ENCODE assay signal across 24 cellular contexts in genomic region chr1:170886460-170886859, GRCh38. TPM values are rescaled to one million over a fixed set of nuclear protein-coding genes. Genes with fewer than 3 reads are reported as not detected.
DNase-seq lines count a peak whose midpoint lies in the region; ATAC-seq, FAIRE-seq and TF ChIP-seq lines count a peak whose summit lies in the region.
"Had no signal": no experiment of that assay in that cellular context is flagged by ENCODE, and none has a peak within 500 bp of the region (broad histone marks: within the 10 kb centered on the region; RNA-seq: fewer than 3 reads in every experiment).

No MANE protein-coding gene starts in this region.

- TF ChIP-seq EP300 in HepG2 (IDR thresholded peaks at IDR 0.05; ENCODE audit: low read depth in 2 of 2, low read length in 2 of 2) (no peak), HepG2 (CRISPR knock-in tag; IDR thresholded peaks at IDR 0.05; ENCODE audit: borderline replicate concordance) (no peak)

- H3K4me3 ChIP-seq in liver (ENCODE audit: low read depth in 1 of 3, low read length in 3 of 3) (no peak overlapping the region), HepG2 (replicated peaks in 1 of 3; ENCODE audit: insufficient read depth in 1 of 3, low read depth in 2 of 3, low read length in 3 of 3) (no peak overlapping the region), colonic mucosa (no peak overlapping the region), mucosa of rectum (ENCODE audit: low read length in 2 of 2) (peak overlapping the region in 1 of 2 donors; percentile 11)
- H3K4me3 ChIP-seq: BLaER1, PC-9 had no signal

- FAIRE-seq in HepG2 (lab: Jason Lieb, UNC) = no peak
- FAIRE-seq: GM18507, H54 had no signal

- H3K9me3 ChIP-seq in liver (ENCODE audit: control insufficient read depth in 4 of 4, low read length in 3 of 4) (no peaks in the 10 kb centered on the region), HepG2 (ENCODE audit: low read length) (no peaks in the 10 kb centered on the region), colonic mucosa (no peaks in the 10 kb centered on the region), mucosa of rectum (ENCODE audit: control insufficient read depth in 2 of 2, low read length in 2 of 2) (no peaks in the 10 kb centered on the region)
- H3K9me3 ChIP-seq: BLaER1 had no signal

- intact Hi-C loops in HepG2 (cut with micrococcal nuclease; ENCODE audit: unreplicated experiment) = no loop called here
- intact Hi-C loops in colonic mucosa (cut with DNase I) = no loop called here

- H3K4me2 ChIP-seq in HepG2 (ENCODE audit: low read depth, low read length) = no peak overlapping the region
- H3K4me2 ChIP-seq: BLaER1, PC-9 had no signal

- in situ Hi-C loops in HepG2 (cut with HindIII; ENCODE audit: extremely low pct_ligation_motif_present, low pct_unique_long_range_greater_than_20kb) = no loop called here

- peaks cover 0 to 12% (median under 1%) of the 10 kb centered on the region in 4 donors for H3K4me1 ChIP-seq in liver (ENCODE audit: control insufficient read depth in 4 of 4, insufficient read depth in 4 of 4, low read length in 3 of 4)
- H3K4me1 ChIP-seq in HepG2 (ENCODE audit: insufficient read depth, low read length) = no peaks in the 10 kb centered on the region
- peaks cover 7% of the 10 kb centered on the region for H3K4me1 ChIP-seq in colonic mucosa
- H3K4me1 ChIP-seq in mucosa of rectum (ENCODE audit: control insufficient read depth in 2 of 2, insufficient read depth in 2 of 2, low read length in 2 of 2) = peaks cover 14 to 37% of the 10 kb centered on the region in 2 donors
- H3K4me1 ChIP-seq: BLaER1 had no signal

- no peak for TF ChIP-seq RAD21 in liver (IDR thresholded peaks at IDR 0.05)
- no peak for TF ChIP-seq RAD21 in HepG2 (CRISPR knock-in tag; IDR thresholded peaks at IDR 0.05)

- CTCF ChIA-PET in HepG2 (lab: Yijun Ruan, JAX; ENCODE audit: low intra/inter-chr PET ratio, low total read pairs) = no interaction called here

- H3K9ac ChIP-seq in liver (ENCODE audit: low read depth in 1 of 2, low read length in 2 of 2) (no peak overlapping the region), HepG2 (ENCODE audit: insufficient read depth, low read depth, low read length) (no peak overlapping the region), colonic mucosa (ENCODE audit: low read depth in 2 of 2, low read length in 2 of 2) (no peak overlapping the region), mucosa of rectum (ENCODE audit: low read depth in 1 of 2, low read length in 2 of 2) (no peak overlapping the region)
- H3K9ac ChIP-seq: BLaER1 had no signal

- no peak for TF ChIP-seq POLR2A in HepG2 (IDR thresholded peaks at IDR 0.05; ENCODE audit: insufficient read depth in 1 of 2, low read depth in 2 of 2, low read length in 2 of 2)

- H3K79me2 ChIP-seq in HepG2 (ENCODE audit: insufficient read depth, low read length) = no peaks in the 10 kb centered on the region

- H3K36me3 ChIP-seq in liver (ENCODE audit: control insufficient read depth in 4 of 4, insufficient read depth in 3 of 4, low read depth in 1 of 4, low read length in 3 of 4) (no peaks in the 10 kb centered on the region), HepG2 (replicated peaks in 1 of 2; ENCODE audit: control insufficient read depth in 1 of 2, insufficient read depth in 2 of 2, low read length in 2 of 2) (no peaks in the 10 kb centered on the region), colonic mucosa (no peaks in the 10 kb centered on the region), mucosa of rectum (ENCODE audit: control insufficient read depth in 2 of 2, insufficient read depth in 2 of 2, low read length in 2 of 2) (no peaks in the 10 kb centered on the region)
- H3K36me3 ChIP-seq: BLaER1 had no signal

- WGBS in liver = 61% methylated on average over 3 of the region's 3 CpGs
- 39% methylated on average over 3 of the region's 3 CpGs for WGBS in HepG2 (ENCODE audit: low lambda C conversion rate)

- no peak for ATAC-seq in HepG2
- no peak for ATAC-seq in HG03045 (IDR thresholded peaks at IDR 0.05; ENCODE audit: unreplicated experiment)
- ATAC-seq in HG03460 (IDR thresholded peaks at IDR 0.05; ENCODE audit: unreplicated experiment) = no peak

- H3K27ac ChIP-seq in liver (ENCODE audit: low read depth in 1 of 2, low read length in 2 of 2) = no peak overlapping the region
- H3K27ac ChIP-seq in HepG2 (ENCODE audit: extremely low read length, insufficient read depth, low read length) = no peak overlapping the region
- peak overlapping the region; percentile 80 for H3K27ac ChIP-seq in colonic mucosa
- peak overlapping the region; percentile 73 to 94 for H3K27ac ChIP-seq in mucosa of rectum (ENCODE audit: low read depth in 2 of 2, low read length in 2 of 2)
- H3K27ac ChIP-seq: BLaER1, PC-9, RWPE1 had no signal

- no peak for DNase-seq in HepG2 (ENCODE audit: low spot score)
- DNase-seq in colonic mucosa = peak; percentile 73
- DNase-seq in NCI-H1105 treated with DMSO at 0.1 percent for 48 hours (lab: John Stamatoyannopoulos, UW) = no peak
- DNase-seq: CD4-positive, CD25-positive, alpha-beta regulatory T cell; Karpas-422; NCI-H1092 treated with DMSO at 0.1 percent for 48 hours; NCI-H1436 treated with DMSO at 0.1 percent for 48 hours; NCI-H2029; NCI-H446 treated with DMSO at 0.1 percent for 48 hours; NCI-H526; PC-9; SHP77 had no signal

- no peak overlapping the region for H2AFZ ChIP-seq in HepG2 (ENCODE audit: low read length)
- H2AFZ ChIP-seq: PC-9 had no signal

- POLR2A ChIA-PET in HepG2 (lab: Yijun Ruan, JAX) = no interaction called here

- no peaks in the 10 kb centered on the region for H4K20me1 ChIP-seq in HepG2 (ENCODE audit: insufficient read depth, low read length)
- H4K20me1 ChIP-seq: BLaER1 had no signal

- TF ChIP-seq CTCF in liver (IDR thresholded peaks at IDR 0.05; ENCODE audit: low read depth, low read length, missing input control) (no peak), HepG2 (CRISPR knock-in tag; IDR thresholded peaks at IDR 0.05) (no peak), colonic mucosa (IDR thresholded peaks at IDR 0.05) (no peak)

- H3K27me3 ChIP-seq in liver (ENCODE audit: control insufficient read depth in 4 of 4, insufficient read depth in 4 of 4, low read length in 3 of 4) (no peaks in the 10 kb centered on the region), HepG2 (ENCODE audit: control insufficient read depth in 1 of 2, insufficient read depth in 2 of 2, low read length in 2 of 2) (no peaks in the 10 kb centered on the region), colonic mucosa (no peaks in the 10 kb centered on the region), mucosa of rectum (ENCODE audit: control insufficient read depth in 2 of 2, insufficient read depth in 2 of 2, low read length in 2 of 2) (no peaks in the 10 kb centered on the region)
- H3K27me3 ChIP-seq: BLaER1 had no signal

- no TSS peak for BruUV-seq in HepG2 (replicated peaks; lab: Mats Ljungman, UMichigan)

TF ChIP-seq in HepG2, 621 proteins besides CTCF, POLR2A, EP300 and RAD21 (continues in another document):
- TF ChIP-seq ZNF510 (CRISPR knock-in tag; IDR thresholded peaks at IDR 0.05; ENCODE audit: low read depth) = no peak
- no peak for TF ChIP-seq ZHX1 (CRISPR knock-in tag; IDR thresholded peaks at IDR 0.05; ENCODE audit: low read depth)
- no peak for TF ChIP-seq ZNF136 (CRISPR knock-in tag; IDR thresholded peaks at IDR 0.05; ENCODE audit: low read depth)
- TF ChIP-seq KDM2A (CRISPR knock-in tag; IDR thresholded peaks at IDR 0.05; ENCODE audit: borderline replicate concordance, low read depth) = no peak
- TF ChIP-seq ZNF569 (CRISPR knock-in tag; IDR thresholded peaks at IDR 0.05; ENCODE audit: borderline replicate concordance) = no peak
- no peak for TF ChIP-seq SRSF1 (optimal IDR thresholded peaks at IDR 0.05; ENCODE audit: low read depth, low read length)

RNA-seq across cellular contexts. Expression of gene MROH9, which starts 48.9 kb away (rescaled TPM):
- not detected for total RNA-seq in liver
- not detected for polyA plus RNA-seq in liver
- total RNA-seq in HepG2 (2016; rRNA removed; fragmentation: Illumina TruSeq; extraction: Trizol) = not detected in 2 replicates
- total RNA-seq in HepG2 (2016; cell fraction: cytosol; rRNA removed; fragmentation: Illumina TruSeq; extraction: Trizol; ENCODE audit: low read depth) = not detected in 2 replicates
- not detected in 2 replicates for total RNA-seq in HepG2 (2016; cell fraction: insoluble cytoplasmic fraction; rRNA removed; fragmentation: Illumina TruSeq; extraction: Trizol)
- not detected in 2 replicates for total RNA-seq in HepG2 (2016; cell fraction: membrane; rRNA removed; fragmentation: Illumina TruSeq; extraction: Trizol)
- total RNA-seq in HepG2 (2016; cell fraction: nucleus; rRNA removed; fragmentation: Illumina TruSeq; extraction: Trizol) = not detected in 2 replicates
- not detected in 2 replicates for polyA plus RNA-seq in HepG2 (2011; rRNA removed)
- not detected in 2 replicates for polyA plus RNA-seq in HepG2 (2011; cell fraction: cytosol; rRNA removed)
- not detected in 2 replicates for polyA plus RNA-seq in HepG2 (2011; cell fraction: nucleus; rRNA removed)
- not detected in 2 replicates for polyA plus RNA-seq in HepG2 (2012)
- not detected in 2 replicates for polyA plus RNA-seq in HepG2 (2016; cell fraction: cytosol; fragmentation: Illumina TruSeq; extraction: Trizol; ENCODE audit: low read depth)
- polyA plus RNA-seq in HepG2 (2016; cell fraction: insoluble cytoplasmic fraction; fragmentation: Illumina TruSeq; extraction: Trizol; ENCODE audit: low read depth) = not detected in 2 replicates
- polyA plus RNA-seq in HepG2 (2016; cell fraction: membrane; fragmentation: Illumina TruSeq; extraction: Trizol; ENCODE audit: low read depth) = not detected in 2 replicates
- polyA plus RNA-seq in HepG2 (2016; cell fraction: nucleus; fragmentation: Illumina TruSeq; extraction: Trizol; ENCODE audit: insufficient read depth, low read depth) = not detected in 2 replicates
- not detected in 2 replicates for polyA minus RNA-seq in HepG2 (2011; rRNA and poly(A)+ RNA removed; ENCODE audit: low replicate concordance)
- polyA minus RNA-seq in HepG2 (2011; cell fraction: cytosol; rRNA and poly(A)+ RNA removed) = not detected in 2 replicates
- polyA minus RNA-seq in HepG2 (2011; cell fraction: nucleus; rRNA and poly(A)+ RNA removed) = not detected in 2 replicates
- not detected for total RNA-seq in colonic mucosa
- total RNA-seq: A172; CD4-positive, CD25-positive, alpha-beta regulatory T cell; G401; M059J; PC-9; SK-MEL-5 had no signal
- polyA plus RNA-seq: CD4-positive, CD25-positive, alpha-beta regulatory T cell had no signal

Comparison
In these comparisons a context has a peak if more than half of its experiments do, and no peak if none do; other contexts are left out.
1. H3K27ac ChIP-seq: peak in colonic mucosa (single experiment) and mucosa of rectum (2 of 2); none in liver (0 of 2) and HepG2 (single experiment).